ENCODE assay signal across 20 cellular contexts in the genomic region with DNA sequence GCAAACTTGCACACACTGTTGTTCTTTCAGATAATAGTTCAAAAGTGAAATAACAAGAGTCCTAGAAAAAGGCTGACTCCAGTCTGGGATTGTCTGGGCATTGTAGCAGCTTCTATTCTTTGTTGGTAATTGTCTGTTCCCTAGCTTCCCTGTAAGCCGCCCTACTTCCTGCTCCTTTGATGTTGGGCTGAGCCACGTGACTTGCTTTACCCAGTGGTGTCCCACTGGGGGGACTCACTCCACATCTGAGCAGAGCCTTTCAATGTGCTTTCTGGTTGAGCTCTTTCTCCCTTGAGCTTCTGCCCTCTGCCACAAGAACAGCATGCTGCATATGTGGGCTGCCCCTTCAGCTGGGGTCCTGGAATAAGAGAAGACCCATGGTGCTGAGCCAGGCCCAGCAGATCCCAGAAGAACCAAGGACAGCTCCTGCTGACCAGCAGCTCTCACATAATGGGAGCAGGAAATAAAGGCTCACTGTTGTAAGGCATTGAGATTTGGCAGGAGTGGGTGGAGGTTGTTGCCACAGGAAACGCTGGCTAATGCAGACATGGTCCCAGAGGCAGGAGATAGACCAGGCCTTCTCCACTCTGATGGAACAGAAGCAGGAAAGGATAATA.
DNase-seq lines count a peak whose midpoint lies in the region; ATAC-seq, FAIRE-seq and TF ChIP-seq lines count a peak whose summit lies in the region.
"Had no signal": no experiment of that assay in that cellular context is flagged by ENCODE, and none has a peak within 500 bp of the region (broad histone marks: within the 10 kb centered on the region; RNA-seq: fewer than 3 reads in every experiment).

No MANE protein-coding gene starts in this region.

- TF ChIP-seq POLR2A in heart left ventricle (IDR thresholded peaks at IDR 0.05), result no peak

- H3K4me1 Mint-ChIP-seq in endodermal cell, result no peaks in the 10 kb centered on the region
- H3K4me1 Mint-ChIP-seq: T-cell had no signal

- H3K4me1 ChIP-seq in endodermal cell (ENCODE audit: control insufficient read depth, insufficient read depth, low read length), result no peaks in the 10 kb centered on the region
- no peaks in the 10 kb centered on the region for H3K4me1 ChIP-seq in heart left ventricle
- H3K4me1 ChIP-seq: SJSA1 had no signal

- peak in 2 of 3 experiments; percentile 16 to 17 for DNase-seq in NCI-H1417 (lab: John Stamatoyannopoulos, UW)
- no peak for DNase-seq in NCI-H1417 treated with DMSO at 0.1 percent for 48 hours (lab: John Stamatoyannopoulos, UW)
- peak; percentile 72 for DNase-seq in Jurkat, Clone E6-1 (ENCODE audit: low read depth, low spot score)
- DNase-seq in endodermal cell, result peak; percentile 66
- DNase-seq in retina, result peak; percentile 43
- DNase-seq in D721Med (ENCODE audit: insufficient read length, low spot score), result no peak
- no peak for DNase-seq in heart left ventricle
- no peak for DNase-seq in RKO (ENCODE audit: low spot score)
- DNase-seq: 8988T; DMS53; Karpas-422; NCI-H2029; NCI-H2171 treated with DMSO at 0.1 percent for 48 hours; NCI-H524 treated with DMSO at 0.1 percent for 48 hours; NK-92 treated with Interleukin-12 subunit alpha and Interleukin-12 subunit beta, amount 100 ng/mL, for 24 hours; OCI-M1; T-cell had no signal

- H3K27ac Mint-ChIP-seq in endodermal cell, result no peak overlapping the region
- H3K27ac Mint-ChIP-seq: T-cell had no signal

- intact Hi-C loops in heart left ventricle (cut with DNase I), result no loop called here

- H3K9me3 Mint-ChIP-seq in endodermal cell, result no peaks in the 10 kb centered on the region

- no peak for ATAC-seq in heart left ventricle
- ATAC-seq: T-cell had no signal

- H3K4me3 Mint-ChIP-seq in endodermal cell, result no peak overlapping the region
- H3K4me3 Mint-ChIP-seq: T-cell had no signal

- no peak for FAIRE-seq in D721Med (lab: Jason Lieb, UNC)
- FAIRE-seq: G401.6 had no signal

- WGBS in endodermal cell (ENCODE audit: insufficient coverage in 1 of 2, insufficient read length in 1 of 2), 2 experiments, result 46 to 51% methylated on average over 3 of the region's 3 CpGs
- 18 to 31% (median 25%) methylated on average over 3 of the region's 3 CpGs for WGBS in heart left ventricle, 4 donors

- H3K27me3 ChIP-seq in endodermal cell (ENCODE audit: control insufficient read depth, insufficient read depth, low read length, poor library complexity, severe bottlenecking) (peaks cover 7% of the 10 kb centered on the region), heart left ventricle (peaks cover 0 to 23% (median 3%) of the 10 kb centered on the region in 9 donors)
- H3K27me3 ChIP-seq: SJSA1 had no signal

- no peak overlapping the region for H3K4me3 ChIP-seq in Jurkat, Clone E6-1 (ENCODE audit: low read length)
- H3K4me3 ChIP-seq in endodermal cell (ENCODE audit: low read length) (no peak overlapping the region), heart left ventricle (no peak overlapping the region)
- H3K4me3 ChIP-seq: SJSA1 had no signal

- peaks cover 11% of the 10 kb centered on the region for H3K27me3 Mint-ChIP-seq in endodermal cell (ENCODE audit: insufficient read depth)

- H3K27ac ChIP-seq in endodermal cell (ENCODE audit: low read depth, low read length), result no peak overlapping the region
- no peak overlapping the region for H3K27ac ChIP-seq in heart left ventricle
- H3K27ac ChIP-seq: C4-2B, SJSA1 had no signal

- H3K36me3 ChIP-seq in endodermal cell (ENCODE audit: control insufficient read depth, insufficient read depth, low read length) (no peaks in the 10 kb centered on the region), heart left ventricle (no peaks in the 10 kb centered on the region)
- H3K36me3 ChIP-seq: SJSA1 had no signal

- H3K9ac ChIP-seq in endodermal cell (ENCODE audit: extremely low read depth, low read length, poor library complexity, severe bottlenecking), result no peak overlapping the region

- H3K36me3 Mint-ChIP-seq in endodermal cell (ENCODE audit: low read depth), result no peaks in the 10 kb centered on the region
- H3K36me3 Mint-ChIP-seq: T-cell had no signal

- H3K9me3 ChIP-seq in endodermal cell (ENCODE audit: control insufficient read depth, low read length), result no peaks in the 10 kb centered on the region
- peaks cover 0 to 6% (median 0%) of the 10 kb centered on the region in 12 donors for H3K9me3 ChIP-seq in heart left ventricle
- H3K9me3 ChIP-seq: SJSA1 had no signal

- TF ChIP-seq CTCF in endodermal cell (conservative IDR thresholded peaks at IDR 0.05) (no peak), D721Med (IDR thresholded peaks at IDR 0.05; ENCODE audit: insufficient read depth, missing control alignments) (no peak), heart left ventricle (IDR thresholded peaks at IDR 0.05) (no peak)

Comparison
In these comparisons a context has a peak if more than half of its experiments do, and no peak if none do; other contexts are left out.
1. DNase-seq: peak in NCI-H1417 (2 of 3), Jurkat, Clone E6-1 (single experiment), endodermal cell (single experiment) and retina (single experiment); none in NCI-H1417 treated with DMSO at 0.1 percent for 48 hours (single experiment), D721Med (single experiment), heart left ventricle (0 of 5) and RKO (single experiment).